ENCODE assay signal across 8 cellular contexts in the genomic region with DNA sequence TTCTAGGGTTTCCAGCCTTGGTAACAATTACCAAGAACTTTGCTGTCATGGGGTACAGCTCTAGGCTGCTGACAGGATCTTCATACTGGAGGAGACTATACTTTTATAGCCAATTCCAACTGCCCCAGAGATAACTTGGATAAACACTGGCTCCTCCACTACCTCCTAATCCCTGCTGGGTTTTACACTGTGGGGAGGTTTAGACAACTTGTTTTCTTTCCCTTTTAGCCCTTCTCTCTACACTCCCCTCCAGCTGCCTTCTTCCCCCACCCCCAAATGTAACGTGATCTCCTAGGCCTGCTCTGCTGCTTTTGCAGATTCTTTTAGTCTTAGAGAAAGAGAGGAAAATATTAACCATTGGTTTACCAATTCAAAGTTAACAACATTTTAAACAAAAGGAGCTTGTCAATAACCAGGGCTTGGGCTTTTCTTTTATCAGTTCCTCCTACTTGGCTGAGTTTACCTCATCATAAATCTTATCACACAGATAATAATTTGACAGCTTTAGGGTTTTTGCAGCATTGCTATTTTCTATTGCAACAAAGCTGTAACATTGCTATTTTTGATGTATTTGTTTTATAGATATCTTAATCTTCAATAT. TPM values are rescaled to one million over a fixed set of nuclear protein-coding genes. Genes with fewer than 3 reads are reported as not detected.
DNase-seq lines count a peak whose midpoint lies in the region; ATAC-seq and TF ChIP-seq lines count a peak whose summit lies in the region.

No MANE protein-coding gene starts in this region.

- no peaks in the 10 kb centered on the region for H3K9me3 ChIP-seq in neuron (ENCODE audit: low read length)
- H3K9me3 ChIP-seq in CD8-positive, alpha-beta T cell (ENCODE audit: low read length): no peaks in the 10 kb centered on the region

- ATAC-seq in GM19324 (IDR thresholded peaks at IDR 0.05; ENCODE audit: low FRiP score, unreplicated experiment): no peak
- ATAC-seq in CD8-positive, alpha-beta T cell: no peak

- H3K4me3 Mint-ChIP-seq in endothelial cell (ENCODE audit: unreplicated experiment): no peak overlapping the region
- no peak overlapping the region for H3K4me3 Mint-ChIP-seq in CD8-positive, alpha-beta T cell

- no peak overlapping the region for H3K27ac ChIP-seq in CD8-positive, alpha-beta T cell (ENCODE audit: low read depth, low read length)

- peaks cover 9% of the 10 kb centered on the region for H3K36me3 Mint-ChIP-seq in endothelial cell (ENCODE audit: low read depth, unreplicated experiment)
- peaks cover 5% of the 10 kb centered on the region for H3K36me3 Mint-ChIP-seq in CD8-positive, alpha-beta T cell

- H3K9me3 Mint-ChIP-seq in endothelial cell (ENCODE audit: unreplicated experiment): no peaks in the 10 kb centered on the region
- no peaks in the 10 kb centered on the region for H3K9me3 Mint-ChIP-seq in CD8-positive, alpha-beta T cell

- CTCF ChIA-PET in CD8-positive, alpha-beta T cell (lab: Charles Lee): no interaction called here

- no peaks in the 10 kb centered on the region for H3K27me3 ChIP-seq in neuron (ENCODE audit: insufficient read depth, low read length)
- no peaks in the 10 kb centered on the region for H3K27me3 ChIP-seq in CD8-positive, alpha-beta T cell (ENCODE audit: insufficient read depth, low read length)

- TF ChIP-seq CTCF in endothelial cell (IDR thresholded peaks at IDR 0.05; ENCODE audit: unreplicated experiment): no peak
- TF ChIP-seq CTCF in CD8-positive, alpha-beta T cell (IDR thresholded peaks at IDR 0.05): no peak

- POLR2A ChIA-PET in CD8-positive, alpha-beta T cell (lab: Charles Lee): interaction anchor here (0.7 kb wide), 1 partner anchor 9 kb away, joined by 3 read pairs; no protein-coding TSS in a partner anchor

- no peak overlapping the region for H2AFZ ChIP-seq in neuron (ENCODE audit: low read depth, low read length)

- intact Hi-C loops in CD8-positive, alpha-beta T cell (cut with DNase I, micrococcal nuclease): no loop called here

- peak overlapping the region; percentile 22 for H3K4me3 ChIP-seq in neuron (ENCODE audit: low read length)
- H3K4me3 ChIP-seq in CD8-positive, alpha-beta T cell (ENCODE audit: low read depth, low read length): no peak overlapping the region

- H3K36me3 ChIP-seq in neuron (ENCODE audit: insufficient read depth, low read length): no peaks in the 10 kb centered on the region
- no peaks in the 10 kb centered on the region for H3K36me3 ChIP-seq in CD8-positive, alpha-beta T cell (ENCODE audit: insufficient read depth, low read length)

- H3K4me1 Mint-ChIP-seq in endothelial cell (ENCODE audit: unreplicated experiment): peaks cover 37% of the 10 kb centered on the region
- peaks cover 3% of the 10 kb centered on the region for H3K4me1 Mint-ChIP-seq in CD8-positive, alpha-beta T cell (ENCODE audit: low read depth)

- H3K27me3 Mint-ChIP-seq in endothelial cell (ENCODE audit: unreplicated experiment): peaks cover 3% of the 10 kb centered on the region
- H3K27me3 Mint-ChIP-seq in CD8-positive, alpha-beta T cell (ENCODE audit: low read depth): no peaks in the 10 kb centered on the region

- H3K27ac Mint-ChIP-seq in endothelial cell (ENCODE audit: unreplicated experiment): peak overlapping the region; percentile 91
- no peak overlapping the region for H3K27ac Mint-ChIP-seq in CD8-positive, alpha-beta T cell

- H3K4me1 ChIP-seq in neuron (ENCODE audit: insufficient read depth, low read length): peaks cover 32% of the 10 kb centered on the region
- H3K4me1 ChIP-seq in CD8-positive, alpha-beta T cell (ENCODE audit: insufficient read depth, low read length): no peaks in the 10 kb centered on the region

- DNase-seq in DMS 273 treated with DMSO at 0.1 percent for 48 hours (lab: John Stamatoyannopoulos, UW) (peak; percentile 62), NCI-H524 (lab: John Stamatoyannopoulos, UW) (peak; percentile 90 to 93), endothelial cell (ENCODE audit: low spot score) (no peak), NCI-H1694 (lab: John Stamatoyannopoulos, UW) (no peak), hippocampal formation (lab: John Stamatoyannopoulos, UW) (no peak)
- no peak for DNase-seq in CD8-positive, alpha-beta T cell

RNA-seq across cellular contexts. Expression of a gene that starts 9.9 kb away (rescaled TPM):
- 121 TPM for total RNA-seq in endothelial cell (ENCODE audit: unreplicated experiment)
- 10 to 100 TPM; 37.5 to 38.0 TPM for total RNA-seq in CD8-positive, alpha-beta T cell

Comparison
In these comparisons a context has a peak if more than half of its experiments do, and no peak if none do; other contexts are left out.
1. DNase-seq: peak in DMS 273 treated with DMSO at 0.1 percent for 48 hours (single experiment) and NCI-H524 (2 of 2); none in endothelial cell (single experiment), NCI-H1694 (single experiment), CD8-positive, alpha-beta T cell (0 of 7) and hippocampal formation (0 of 2).